Comparison of ENCODE assay signal across 8 cellular contexts in the genomic region with DNA sequence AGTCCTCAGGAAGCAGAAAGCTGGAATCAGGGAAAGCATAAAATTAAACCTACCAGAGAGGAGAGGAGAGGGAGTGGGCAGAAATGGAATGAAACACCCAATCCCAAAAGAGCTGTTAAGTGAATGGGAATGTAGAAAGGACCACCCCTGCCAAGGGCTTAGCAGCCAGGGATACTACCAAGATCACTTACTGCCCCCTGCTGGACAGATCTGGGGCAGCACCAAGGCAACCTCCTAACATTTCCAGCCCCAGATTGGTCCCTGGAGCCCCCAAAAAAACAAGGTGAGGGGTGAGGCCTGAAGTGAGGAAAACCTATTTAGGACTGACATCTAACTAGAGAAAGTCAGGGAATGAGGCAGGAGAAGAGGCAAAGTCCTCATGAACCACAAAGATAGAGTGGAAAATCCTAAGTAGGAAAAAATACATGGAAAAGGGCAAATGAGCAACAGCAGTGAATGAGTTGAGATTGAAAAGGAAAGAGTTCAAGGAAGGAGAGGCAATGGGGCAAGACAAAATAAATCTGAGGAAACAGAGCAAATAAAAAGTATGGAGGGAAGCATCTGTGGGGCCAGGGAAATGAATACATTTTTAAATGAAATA. TPM values are rescaled to one million over a fixed set of nuclear protein-coding genes. Genes with fewer than 3 reads are reported as not detected.
DNase-seq lines count a peak whose midpoint lies in the region; ATAC-seq and TF ChIP-seq lines count a peak whose summit lies in the region.

No MANE protein-coding gene starts in this region.

- H3K4me3 ChIP-seq in dorsolateral prefrontal cortex, result no peak overlapping the region

- DNase-seq in AG08395 (ENCODE audit: low spot score), result peak; percentile 91
- peak; percentile 25 for DNase-seq in NCI-H774 (lab: John Stamatoyannopoulos, UW)
- DNase-seq in activated CD4-positive, alpha-beta memory T cell treated with anti-CD3 and anti-CD28 coated beads for 36 hours, result peak; percentile 85
- DNase-seq in dorsolateral prefrontal cortex, result peak in 9 of 10 donors; percentile 66 to 85 (median 72)
- peak; percentile 82 to 84 for DNase-seq in memory B cell (ENCODE audit: low spot score in 2 of 2)
- DNase-seq in stimulated activated CD8-positive, alpha-beta memory T cell treated with anti-CD3 and anti-CD28 coated beads, Interleukin-15, amount 100 ng/mL, for 4 hours (ENCODE audit: low read depth in 2 of 2), result peak; percentile 53 to 66

- no peak overlapping the region for H3K4me3 Mint-ChIP-seq in activated CD4-positive, alpha-beta memory T cell treated with anti-CD3 and anti-CD28 coated beads for 36 hours
- no peak overlapping the region for H3K4me3 Mint-ChIP-seq in memory B cell

- H3K27me3 ChIP-seq in dorsolateral prefrontal cortex, result no peaks in the 10 kb centered on the region

- peak; percentile 52 for ATAC-seq in GM18517 (IDR thresholded peaks at IDR 0.05; ENCODE audit: unreplicated experiment)
- peak; percentile 47 for ATAC-seq in memory B cell (ENCODE audit: low read depth)
- no peak for ATAC-seq in HG03135 (IDR thresholded peaks at IDR 0.05; ENCODE audit: unreplicated experiment)

- H3K9me3 Mint-ChIP-seq in activated CD4-positive, alpha-beta memory T cell treated with anti-CD3 and anti-CD28 coated beads for 36 hours, result no peaks in the 10 kb centered on the region
- no peaks in the 10 kb centered on the region for H3K9me3 Mint-ChIP-seq in memory B cell

- CTCF ChIA-PET in activated CD4-positive, alpha-beta memory T cell treated with anti-CD3 and anti-CD28 coated beads for 36 hours (lab: Charles Lee), result interaction anchor here (0.6 to 7.9 kb wide), 26 partner anchors 10 to 145 kb away, joined by 3 to 118 read pairs (median 4); a partner anchor contains a TSS

- peaks cover 27% of the 10 kb centered on the region for H3K36me3 Mint-ChIP-seq in activated CD4-positive, alpha-beta memory T cell treated with anti-CD3 and anti-CD28 coated beads for 36 hours
- H3K36me3 Mint-ChIP-seq in memory B cell, result peaks cover 24% of the 10 kb centered on the region

- peaks cover 22% of the 10 kb centered on the region for H3K4me1 Mint-ChIP-seq in activated CD4-positive, alpha-beta memory T cell treated with anti-CD3 and anti-CD28 coated beads for 36 hours (ENCODE audit: low read depth)
- H3K4me1 Mint-ChIP-seq in memory B cell, result peaks cover 30% of the 10 kb centered on the region

- intact Hi-C loops in activated CD4-positive, alpha-beta memory T cell treated with anti-CD3 and anti-CD28 coated beads for 36 hours (cut with micrococcal nuclease), result loop anchor here (1.0 to 5.0 kb wide), 3 partner anchors 36 to 83 kb away; a partner anchor contains a TSS
- intact Hi-C loops in dorsolateral prefrontal cortex (cut with DNase I), result loop anchor here (2.0 kb wide), 1 partner anchor 84 kb away; a partner anchor contains a TSS

- no peaks in the 10 kb centered on the region for H3K27me3 Mint-ChIP-seq in activated CD4-positive, alpha-beta memory T cell treated with anti-CD3 and anti-CD28 coated beads for 36 hours
- no peaks in the 10 kb centered on the region for H3K27me3 Mint-ChIP-seq in memory B cell

- POLR2A ChIA-PET in activated CD4-positive, alpha-beta memory T cell treated with anti-CD3 and anti-CD28 coated beads for 36 hours (lab: Charles Lee), result no interaction called here

- peak; percentile 72 to 98 (median 89) for TF ChIP-seq CTCF in dorsolateral prefrontal cortex (IDR thresholded peaks at IDR 0.05 in 54 of 56, conservative IDR thresholded peaks at IDR 0.05 in 2 of 56; ENCODE audit: low read depth in 1 of 56, partially characterized antibody in 56 of 56)

- H3K27ac ChIP-seq in dorsolateral prefrontal cortex, result peak overlapping the region in 1 of 59 donors; percentile 30

- H3K27ac Mint-ChIP-seq in activated CD4-positive, alpha-beta memory T cell treated with anti-CD3 and anti-CD28 coated beads for 36 hours, result no peak overlapping the region
- peak overlapping the region; percentile 87 for H3K27ac Mint-ChIP-seq in memory B cell

RNA-seq across cellular contexts. Expression of a gene that starts 11.2 kb away (rescaled TPM):
- total RNA-seq in activated CD4-positive, alpha-beta memory T cell treated with anti-CD3 and anti-CD28 coated beads for 36 hours, result 10 to 100 TPM; 82.0 to 89.0 TPM
- 10 to 100 TPM; 12.6 to 42.0 (median 28.8) TPM for total RNA-seq in dorsolateral prefrontal cortex

RNA-seq across cellular contexts. Expression of a gene that starts 20.8 kb away (rescaled TPM):
- total RNA-seq in activated CD4-positive, alpha-beta memory T cell treated with anti-CD3 and anti-CD28 coated beads for 36 hours, result 100 to 1,000 TPM; 110 to 121 TPM
- total RNA-seq in dorsolateral prefrontal cortex, result 100 to 1,000 TPM; 265 to 726 (median 526) TPM

RNA-seq across cellular contexts. Expression of a gene that starts 35.1 kb away (rescaled TPM):
- total RNA-seq in activated CD4-positive, alpha-beta memory T cell treated with anti-CD3 and anti-CD28 coated beads for 36 hours, result under 1 TPM; 0.10 to 0.21 TPM
- total RNA-seq in dorsolateral prefrontal cortex, result 10 to 100 TPM in 117 of 120 experiments, 1 to 10 TPM in 3; 4.9 to 30.8 (median 18.4) TPM

RNA-seq across cellular contexts. Expression of a gene that starts 41.6 kb away (rescaled TPM):
- not detected for total RNA-seq in activated CD4-positive, alpha-beta memory T cell treated with anti-CD3 and anti-CD28 coated beads for 36 hours
- total RNA-seq in dorsolateral prefrontal cortex, result under 1 TPM in 6 of 120 experiments, not detected in 114; 0.43 to 0.67 (median 0.55) TPM

Comparison
In these comparisons a context has a peak if more than half of its experiments do, and no peak if none do; other contexts are left out.
1. DNase-seq: peak in every context shown above with its lines; median percentile 91 in AG08395; 85 in activated CD4-positive, alpha-beta memory T cell treated with anti-CD3 and anti-CD28 coated beads for 36 hours; 83 in memory B cell; 72 in dorsolateral prefrontal cortex; 60 in stimulated activated CD8-positive, alpha-beta memory T cell treated with anti-CD3 and anti-CD28 coated beads, Interleukin-15, amount 100 ng/mL, for 4 hours; 25 in NCI-H774.
2. RNA of a gene that starts 35.1 kb away (total RNA-seq): 4.9 to 30.8 TPM in dorsolateral prefrontal cortex; 0.10 to 0.21 TPM in activated CD4-positive, alpha-beta memory T cell treated with anti-CD3 and anti-CD28 coated beads for 36 hours; every median in the first group is over 4 times any median in the second.